Comparison of ENCODE assay signal across 25 cellular contexts in the genomic region with DNA sequence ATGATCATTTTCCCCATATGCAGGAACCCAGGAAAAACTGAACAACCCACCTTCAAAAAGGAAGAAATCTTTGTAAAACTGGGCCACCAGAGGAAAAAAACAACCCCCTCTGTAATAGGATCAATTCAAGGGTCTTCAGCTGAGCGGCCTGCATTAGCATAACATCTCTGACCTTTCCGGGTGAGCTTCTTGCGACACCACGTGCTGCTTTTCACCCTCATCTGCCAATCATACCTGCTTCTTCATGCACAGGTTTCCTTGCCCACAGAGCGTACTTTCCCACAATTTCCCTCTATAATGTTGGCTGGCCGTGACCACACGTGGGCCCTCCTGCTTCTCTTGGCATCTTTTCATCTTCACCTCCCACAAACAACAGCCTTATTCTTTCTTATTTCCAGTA.
A peak's percentile ranks its signal among the peaks of the same experiment; 100 is the strongest.
DNase-seq lines count a peak whose midpoint lies in the region; ATAC-seq, FAIRE-seq and TF ChIP-seq lines count a peak whose summit lies in the region.
"Had no signal": no experiment of that assay in that cellular context is flagged by ENCODE, and none has a peak within 500 bp of the region (broad histone marks: within the 10 kb centered on the region; RNA-seq: fewer than 3 reads in every experiment).

No MANE protein-coding gene starts in this region.

- H3K4me2 ChIP-seq in GM23338: no peak overlapping the region
- H3K4me2 ChIP-seq in H1 (ENCODE audit: insufficient read depth in 1 of 2, low read depth in 2 of 2, low read length in 2 of 2): no peak overlapping the region
- H3K4me2 ChIP-seq in trophoblast cell (ENCODE audit: low read length): no peak overlapping the region
- H3K4me2 ChIP-seq: A549; BLaER1 treated with 17β-estradiol and CSF1 and Interleukin-3, amounts not matched to agents 10 nM and 100 nM had no signal

- H3K14ac ChIP-seq in H1 (ENCODE audit: insufficient read length): no peak overlapping the region
- H3K14ac ChIP-seq in trophoblast cell (ENCODE audit: low read length): no peak overlapping the region

- peaks cover 3% of the 10 kb centered on the region for H3K9me3 Mint-ChIP-seq in GM23338
- H3K9me3 Mint-ChIP-seq in T-helper 2 cell treated with Interferon-gamma antibody and Interleukin-4, amounts not matched to agents 5 μg/mL and 100 μg/mL, for 36 hours: no peaks in the 10 kb centered on the region

- H3K18ac ChIP-seq in H1 (ENCODE audit: extremely low read depth, low read length): no peak overlapping the region
- no peak overlapping the region for H3K18ac ChIP-seq in trophoblast cell (ENCODE audit: low read length)

- no peak overlapping the region for H3K4me3 ChIP-seq in GM23338
- no peak overlapping the region for H3K4me3 ChIP-seq in H1 (ENCODE audit: extremely low read depth in 1 of 4, insufficient read depth in 2 of 4, low read depth in 3 of 4, low read length in 4 of 4)
- H3K4me3 ChIP-seq in trophoblast cell (ENCODE audit: low read depth, low read length): no peak overlapping the region
- H3K4me3 ChIP-seq: A549; BLaER1 treated with 17β-estradiol and CSF1 and Interleukin-3, amounts not matched to agents 10 nM and 100 nM; GM12878 had no signal

- no peak overlapping the region for H3K4me3 Mint-ChIP-seq in GM23338
- no peak overlapping the region for H3K4me3 Mint-ChIP-seq in T-helper 2 cell treated with Interferon-gamma antibody and Interleukin-4, amounts not matched to agents 5 μg/mL and 100 μg/mL, for 36 hours
- H3K4me3 Mint-ChIP-seq: CD14-positive monocyte; CD4-positive, alpha-beta T cell; CD8-positive, alpha-beta memory T cell; H9 had no signal

- H2BK120ac ChIP-seq in H1 (replicated peaks; ENCODE audit: low read depth, low read length) (no peak overlapping the region), trophoblast cell (ENCODE audit: insufficient read depth, low read length, poor library complexity) (no peak overlapping the region)

- H2AK5ac ChIP-seq in H1 (ENCODE audit: low read depth, low read length): no peak overlapping the region
- H2AK5ac ChIP-seq in trophoblast cell (ENCODE audit: low read length): no peak overlapping the region

- TF ChIP-seq POLR2A in H1 (IDR thresholded peaks at IDR 0.05; ENCODE audit: control extremely low read depth in 1 of 2, low read depth in 2 of 2, low read length in 2 of 2): no peak

- H3K27me3 Mint-ChIP-seq in GM23338 (ENCODE audit: insufficient read depth, low read depth, poor library complexity): peaks cover 6% of the 10 kb centered on the region
- H3K27me3 Mint-ChIP-seq in T-helper 2 cell treated with Interferon-gamma antibody and Interleukin-4, amounts not matched to agents 5 μg/mL and 100 μg/mL, for 36 hours (ENCODE audit: low read depth): peaks cover 8% of the 10 kb centered on the region

- DNase-seq in GM23338 (ENCODE audit: low spot score) (no peak), astrocyte of the hippocampus (ENCODE audit: low read depth, low spot score) (peak; percentile 39), H1 (ENCODE audit: low read depth in 1 of 2, low spot score in 2 of 2) (no peak), trophoblast cell (no peak)
- no peak for DNase-seq in stimulated activated CD4-positive, alpha-beta T cell treated with anti-CD3 and anti-CD28 coated beads, Interleukin-12 subunit alpha, Interleukin-12 subunit beta, amount 100 ng/mL, for 4 hours
- no peak for DNase-seq in T-helper 2 cell treated with Interferon-gamma antibody and Interleukin-4, amounts not matched to agents 5 μg/mL and 100 μg/mL, for 36 hours (ENCODE audit: low spot score)
- DNase-seq: 8988T; ACHN; AML-193; BE2C; CD4-positive, alpha-beta T cell; CD8-positive, alpha-beta memory T cell; DMS 273 treated with DMSO at 0.1 percent for 48 hours; DMS79; EL; GDM1; H9 had no signal

- H3K4me1 Mint-ChIP-seq in GM23338: peaks cover 5% of the 10 kb centered on the region; the same call in 2 of the 3 replicates
- H3K4me1 Mint-ChIP-seq in T-helper 2 cell treated with Interferon-gamma antibody and Interleukin-4, amounts not matched to agents 5 μg/mL and 100 μg/mL, for 36 hours (ENCODE audit: low read depth): no peaks in the 10 kb centered on the region
- H3K4me1 Mint-ChIP-seq: CD14-positive monocyte; CD8-positive, alpha-beta memory T cell had no signal

- no peak overlapping the region for H3K4ac ChIP-seq in H1 (replicated peaks; ENCODE audit: insufficient read length, low read depth, low read length)
- H3K4ac ChIP-seq in trophoblast cell (ENCODE audit: low read depth, low read length): no peak overlapping the region

- H3K27me3 ChIP-seq in GM23338 (ENCODE audit: insufficient read depth): peaks cover 8% of the 10 kb centered on the region
- no peaks in the 10 kb centered on the region for H3K27me3 ChIP-seq in H1 (replicated peaks in 1 of 4; ENCODE audit: control insufficient read depth in 3 of 4, extremely low read depth in 1 of 4, insufficient read depth in 3 of 4, low read length in 3 of 4)
- H3K27me3 ChIP-seq in trophoblast cell (ENCODE audit: insufficient read depth, low read length): no peaks in the 10 kb centered on the region
- H3K27me3 ChIP-seq: BE2C had no signal

- no peak overlapping the region for H3K27ac ChIP-seq in GM23338 (ENCODE audit: low read depth)
- no peak overlapping the region for H3K27ac ChIP-seq in H1 (ENCODE audit: low read depth, low read length)
- H3K27ac ChIP-seq in trophoblast cell (ENCODE audit: low read depth, low read length): no peak overlapping the region
- H3K27ac ChIP-seq: A549; BLaER1 treated with 17β-estradiol and CSF1 and Interleukin-3, amounts not matched to agents 10 nM and 100 nM had no signal

- TF ChIP-seq CTCF in GM23338 (conservative IDR thresholded peaks at IDR 0.05; ENCODE audit: low read depth in 2 of 2) (no peak), H1 (IDR thresholded peaks at IDR 0.05; ENCODE audit: control extremely low read depth in 1 of 3, insufficient read depth in 1 of 3, low read depth in 1 of 3, low read length in 3 of 3) (no peak)

- no peak overlapping the region for H2BK15ac ChIP-seq in H1 (ENCODE audit: low read length)

- H3K79me2 ChIP-seq in GM23338 (replicated peaks; ENCODE audit: insufficient read depth): no peaks in the 10 kb centered on the region
- no peaks in the 10 kb centered on the region for H3K79me2 ChIP-seq in H1 (ENCODE audit: control insufficient read depth in 1 of 2, insufficient read depth in 2 of 2, low read length in 2 of 2)
- H3K79me2 ChIP-seq in trophoblast cell (ENCODE audit: control insufficient read depth, insufficient read depth, low read length, poor library complexity): no peaks in the 10 kb centered on the region

- H4K20me1 ChIP-seq in GM23338 (replicated peaks; ENCODE audit: insufficient read depth) (no peaks in the 10 kb centered on the region), H1 (replicated peaks in 1 of 2; ENCODE audit: control insufficient read depth in 1 of 2, insufficient read depth in 2 of 2, low read length in 2 of 2) (no peaks in the 10 kb centered on the region)
- H4K20me1 ChIP-seq: BLaER1 treated with 17β-estradiol and CSF1 and Interleukin-3, amounts not matched to agents 10 nM and 100 nM had no signal

- no peak overlapping the region for H3K56ac ChIP-seq in H1 (replicated peaks; ENCODE audit: insufficient read length, low read depth, low read length)

- no peaks in the 10 kb centered on the region; the same call in 1 of the 2 replicates for H3K23me2 ChIP-seq in H1 (ENCODE audit: low read depth, low read length)

- no peaks in the 10 kb centered on the region for H3K9me2 ChIP-seq in GM23338 (ENCODE audit: insufficient read depth)

- no peaks in the 10 kb centered on the region; the same call in 1 of the 2 replicates for H3K4me1 ChIP-seq in GM23338 (ENCODE audit: insufficient read depth)
- H3K4me1 ChIP-seq in H1 (replicated peaks in 1 of 4; ENCODE audit: control insufficient read depth in 3 of 4, insufficient read depth in 4 of 4, low read length in 3 of 4): peaks cover 0 to 4% (median 0%) of the 10 kb centered on the region in 4 experiments; a peak in 1 of 7 replicates
- H3K4me1 ChIP-seq in trophoblast cell (ENCODE audit: control insufficient read depth in 1 of 2, insufficient read depth in 2 of 2, low read length in 2 of 2): peaks cover 7 to 12% of the 10 kb centered on the region in 2 experiments
- H3K4me1 ChIP-seq: BE2C; BLaER1 treated with 17β-estradiol and CSF1 and Interleukin-3, amounts not matched to agents 10 nM and 100 nM had no signal

- ATAC-seq in GM23338 (no peak), GM19324 (IDR thresholded peaks at IDR 0.05; ENCODE audit: low FRiP score, unreplicated experiment) (no peak)
- ATAC-seq: A549, GM12878, HCT116 had no signal

- no peak overlapping the region for H3K23ac ChIP-seq in H1 (ENCODE audit: insufficient read length)
- H3K23ac ChIP-seq in trophoblast cell (ENCODE audit: low read length): no peak overlapping the region

- no peak overlapping the region for H2BK12ac ChIP-seq in H1 (ENCODE audit: low read depth, low read length)
- peak overlapping the region; percentile 30 for H2BK12ac ChIP-seq in trophoblast cell (ENCODE audit: low read length)

- H3K9ac ChIP-seq in H1 (replicated peaks in 1 of 4; ENCODE audit: extremely low read depth in 1 of 4, low read depth in 3 of 4, low read length in 3 of 4) (no peak overlapping the region), trophoblast cell (ENCODE audit: low read length) (no peak overlapping the region)
- H3K9ac ChIP-seq: BLaER1 treated with 17β-estradiol and CSF1 and Interleukin-3, amounts not matched to agents 10 nM and 100 nM had no signal

- TF ChIP-seq EP300 in H1 (IDR thresholded peaks at IDR 0.05; ENCODE audit: borderline replicate concordance in 1 of 2, low read depth in 2 of 2, low read length in 2 of 2): no peak

- H2BK5ac ChIP-seq in H1 (ENCODE audit: low read depth, low read length) (no peak overlapping the region), trophoblast cell (ENCODE audit: low read depth, low read length, poor library complexity) (no peak overlapping the region)

- H4K91ac ChIP-seq in H1 (replicated peaks; ENCODE audit: insufficient read length, low read length) (no peak overlapping the region), trophoblast cell (ENCODE audit: low read depth, low read length) (no peak overlapping the region)

- H3K36me3 ChIP-seq in GM23338 (ENCODE audit: insufficient read depth) (no peaks in the 10 kb centered on the region), H1 (ENCODE audit: control insufficient read depth in 2 of 4, insufficient read depth in 4 of 4, low read length in 3 of 4) (no peaks in the 10 kb centered on the region), trophoblast cell (ENCODE audit: control insufficient read depth in 1 of 2, insufficient read depth in 2 of 2, low read length in 2 of 2) (no peaks in the 10 kb centered on the region)
- H3K36me3 ChIP-seq: BE2C; BLaER1 treated with 17β-estradiol and CSF1 and Interleukin-3, amounts not matched to agents 10 nM and 100 nM had no signal

- H2BK20ac ChIP-seq in H1 (ENCODE audit: low read length): no peak overlapping the region

- H3K9me3 ChIP-seq in H1 (ENCODE audit: insufficient read depth in 2 of 2, low read depth in 1 of 2, low read length in 1 of 2) (no peaks in the 10 kb centered on the region), trophoblast cell (ENCODE audit: insufficient read depth, low read depth, low read length) (no peaks in the 10 kb centered on the region)
- H3K9me3 ChIP-seq: A549, BE2C had no signal

- H3K79me1 ChIP-seq in H1 (ENCODE audit: low read depth, low read length): no peaks in the 10 kb centered on the region
- peaks cover 2% of the 10 kb centered on the region for H3K79me1 ChIP-seq in trophoblast cell (ENCODE audit: low read length)

- H4K12ac ChIP-seq in trophoblast cell (ENCODE audit: low read depth, low read length): no peak overlapping the region

- CTCF ChIA-PET in H1 (lab: Charles Lee; ENCODE audit: partially characterized antibody): interaction anchor here (0.7 to 1.8 kb wide), 4 partner anchors 9 to 101 kb away, joined by 3 to 8 read pairs (median 3); no protein-coding TSS in a partner anchor

- POLR2A ChIA-PET in H1 (lab: Charles Lee; ENCODE audit: partially characterized antibody): interaction anchor here (0.7 to 1.7 kb wide), 2 partner anchors 9 to 314 kb away, joined by 4 to 5 read pairs; no protein-coding TSS in a partner anchor

- TF ChIP-seq RAD21 in H1 (IDR thresholded peaks at IDR 0.05 in 1 of 2, conservative IDR thresholded peaks at IDR 0.05 in 1 of 2; ENCODE audit: low read depth in 2 of 2, low read length in 2 of 2): no peak

- H3K27ac Mint-ChIP-seq in GM23338: no peak overlapping the region
- H3K27ac Mint-ChIP-seq in T-helper 2 cell treated with Interferon-gamma antibody and Interleukin-4, amounts not matched to agents 5 μg/mL and 100 μg/mL, for 36 hours: no peak overlapping the region
- H3K27ac Mint-ChIP-seq: CD4-positive, alpha-beta T cell; CD8-positive, alpha-beta memory T cell; H9 had no signal

- peaks cover 6% of the 10 kb centered on the region; the same call in 2 of the 3 replicates for H3K36me3 Mint-ChIP-seq in GM23338 (ENCODE audit: low read depth)
- H3K36me3 Mint-ChIP-seq in T-helper 2 cell treated with Interferon-gamma antibody and Interleukin-4, amounts not matched to agents 5 μg/mL and 100 μg/mL, for 36 hours (ENCODE audit: low read depth): no peaks in the 10 kb centered on the region
- H3K36me3 Mint-ChIP-seq: CD14-positive monocyte; CD8-positive, alpha-beta memory T cell had no signal

- WGBS in H1 (ENCODE audit: extremely low coverage in 1 of 2, insufficient coverage in 1 of 2, insufficient read length in 1 of 2, insufficient replicate concordance in 2 of 2, low coverage in 1 of 2, low lambda C conversion rate in 2 of 2, missing lambda C conversion rate in 1 of 2), 2 experiments: 84% methylated on average over 7 of the region's 7 CpGs; no CpG with 5 or more reads in 1 of the 2 experiments
- no CpG with 5 or more reads among the region's 7 CpGs for WGBS in trophoblast cell (ENCODE audit: extremely low coverage, insufficient coverage, insufficient read length)

- no peak overlapping the region for H4K8ac ChIP-seq in H1 (ENCODE audit: extremely low read depth, insufficient read depth, low read length)
- H4K8ac ChIP-seq in trophoblast cell (ENCODE audit: low read depth, low read length): no peak overlapping the region

- no peak overlapping the region for H4K5ac ChIP-seq in H1 (ENCODE audit: insufficient read length, low read depth, low read length)

- FAIRE-seq in H1 (lab: Jason Lieb, UNC): no peak
- FAIRE-seq: A549, D721Med, GM12878, GM19239 had no signal

- 0 out of 2 replicates have a peak overlapping the region, but pooled peaks have one; percentile 10 for H2AFZ ChIP-seq in GM23338
- no peak overlapping the region for H2AFZ ChIP-seq in H1 (ENCODE audit: low read length)
- H2AFZ ChIP-seq in trophoblast cell (ENCODE audit: insufficient read depth, low read length, poor library complexity): no peak overlapping the region

- H3F3A ChIP-seq in GM23338 (replicated peaks; ENCODE audit: low read depth): no peaks in the 10 kb centered on the region
